ENCODE assay signal across 1 cellular context in the genomic region with DNA sequence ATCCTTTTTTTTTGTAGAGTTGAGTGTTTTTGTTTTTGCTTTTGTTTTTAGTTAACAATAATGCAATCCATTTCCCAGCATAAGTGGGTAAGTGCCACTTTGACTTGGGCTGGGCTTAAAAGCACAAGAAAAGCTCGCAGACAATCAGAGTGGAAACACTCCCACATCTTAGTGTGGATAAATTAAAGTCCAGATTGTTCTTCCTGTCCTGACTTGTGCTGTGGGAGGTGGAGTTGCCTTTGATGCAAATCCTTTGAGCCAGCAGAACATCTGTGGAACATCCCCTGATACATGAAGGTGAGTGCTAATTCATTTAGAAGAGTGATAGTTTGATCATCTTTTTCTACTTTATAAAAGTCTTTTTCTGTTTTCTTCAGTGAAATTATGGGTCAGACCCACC.
TF ChIP-seq lines count a peak whose summit lies in the region.

No MANE protein-coding gene starts in this region.

TF ChIP-seq in HCT116, 20 proteins besides CTCF, POLR2A, EP300 and RAD21:
- TF ChIP-seq FOSL1 (IDR thresholded peaks at IDR 0.05; ENCODE audit: low read depth) (no peak), ELF1 (IDR thresholded peaks at IDR 0.05; ENCODE audit: borderline replicate concordance, low read depth) (no peak), ZBTB33 (IDR thresholded peaks at IDR 0.05; ENCODE audit: extremely low read depth, insufficient replicate concordance, low read length) (no peak), CEBPB (IDR thresholded peaks at IDR 0.05; ENCODE audit: low read depth) (no peak), ZFX (IDR thresholded peaks at IDR 0.05) (no peak), JUND (IDR thresholded peaks at IDR 0.05) (no peak), TCF7L2 (IDR thresholded peaks at IDR 0.05; ENCODE audit: borderline replicate concordance, extremely low read depth, insufficient read depth, insufficient read length) (no peak), SP1 (IDR thresholded peaks at IDR 0.05; ENCODE audit: low read depth) (no peak), SRF (IDR thresholded peaks at IDR 0.05; ENCODE audit: low read depth) (no peak), EZH2 (IDR thresholded peaks at IDR 0.05) (no peak), CBX3 (IDR thresholded peaks at IDR 0.05; ENCODE audit: low read depth) (no peak), POLR2AphosphoS5 (IDR thresholded peaks at IDR 0.05; ENCODE audit: low read depth, low read length) (no peak), ZNF274 (IDR thresholded peaks at IDR 0.05; ENCODE audit: low read depth, low read length) (no peak)
- TF ChIP-seq, protein P1, sequence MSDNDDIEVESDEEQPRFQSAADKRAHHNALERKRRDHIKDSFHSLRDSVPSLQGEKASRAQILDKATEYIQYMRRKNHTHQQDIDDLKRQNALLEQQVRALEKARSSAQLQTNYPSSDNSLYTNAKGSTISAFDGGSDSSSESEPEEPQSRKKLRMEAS (IDR thresholded peaks at IDR 0.05), result no peak
